ENCODE assay signal across 5 cellular contexts in the genomic region with DNA sequence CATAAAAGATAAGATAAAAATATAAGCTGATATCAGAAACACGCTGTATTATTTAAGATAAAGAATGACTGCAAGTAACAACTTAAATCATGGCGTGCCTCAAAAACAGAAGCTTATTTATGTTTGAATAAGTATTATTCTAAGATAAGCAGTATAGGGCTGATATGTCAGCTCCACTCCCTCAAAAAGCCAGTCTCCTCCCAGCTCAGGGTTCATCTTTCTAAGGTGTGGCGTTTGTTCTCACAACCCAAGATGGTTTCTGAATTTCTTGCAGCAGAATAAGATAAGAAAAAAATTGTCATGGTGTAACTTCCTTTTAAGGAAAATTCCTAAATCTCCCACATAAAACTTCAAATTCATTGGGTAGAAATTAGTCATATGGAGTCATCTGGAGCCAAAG.
"Had no signal": no experiment of that assay in that cellular context is flagged by ENCODE, and none has a peak within 500 bp of the region (broad histone marks: within the 10 kb centered on the region; RNA-seq: fewer than 3 reads in every experiment).

No MANE protein-coding gene starts in this region.

- ATAC-seq: GM23338, K562 had no signal

- H3K4me2 ChIP-seq: GM23338 had no signal

- H3K4me3 ChIP-seq: GM23338, K562 had no signal

- H2AFZ ChIP-seq: GM23338 had no signal

- DNase-seq: H9, HCEC 1CT, IMR-90 had no signal
